Comparison of ENCODE assay signal across 8 cellular contexts in the genomic region with DNA sequence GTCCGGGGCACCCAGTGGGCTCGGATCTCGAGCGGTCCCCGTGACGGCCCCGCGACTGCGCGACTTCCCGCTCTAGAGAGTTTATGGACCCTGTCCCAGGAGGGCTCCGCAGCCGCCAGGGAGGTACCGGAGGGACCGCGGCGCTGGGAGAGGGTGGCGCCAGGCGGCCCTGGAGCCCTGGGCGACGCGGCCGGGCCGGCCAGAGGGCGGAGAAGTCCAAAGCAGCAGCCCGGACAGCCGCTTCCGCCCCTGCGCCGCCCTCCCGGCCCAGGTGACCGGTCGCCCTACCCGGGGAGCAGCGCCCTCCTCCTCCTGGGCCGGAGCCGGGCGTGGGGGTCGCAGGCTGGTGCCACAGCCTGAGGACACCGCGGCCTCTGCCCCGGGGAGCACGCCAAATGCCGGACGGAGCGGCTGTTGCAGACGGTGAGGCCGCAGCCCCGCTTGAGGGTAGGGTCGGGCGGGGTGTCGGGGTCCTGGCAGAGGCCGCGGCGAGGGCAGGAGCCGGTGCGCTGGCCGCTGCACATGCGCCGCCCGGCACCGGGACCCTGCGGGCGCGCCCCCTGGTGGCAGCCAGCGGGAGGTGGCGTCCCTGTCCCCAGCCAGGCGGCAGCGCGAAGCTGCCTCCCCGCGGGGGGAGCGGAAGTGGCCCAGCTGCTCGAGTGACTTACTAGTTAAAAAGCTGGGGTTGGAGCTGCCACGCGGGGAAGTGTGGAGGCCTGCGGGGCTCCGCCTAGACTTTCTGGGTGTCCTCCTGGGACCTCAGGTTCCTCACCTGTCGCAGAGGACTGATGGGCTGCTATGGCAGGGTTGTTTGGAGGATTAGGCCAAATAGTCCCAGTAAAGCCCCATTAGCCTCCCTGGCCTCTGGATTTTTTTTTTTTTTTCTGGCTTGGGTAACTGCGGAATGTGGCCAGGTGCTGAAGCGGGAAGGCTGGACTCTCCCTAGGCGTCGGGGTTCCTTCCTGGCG. TPM values are rescaled to one million over a fixed set of nuclear protein-coding genes. Genes with fewer than 3 reads are reported as not detected.
DNase-seq lines count a peak whose midpoint lies in the region; ATAC-seq and TF ChIP-seq lines count a peak whose summit lies in the region.

No MANE protein-coding gene starts in this region.

- peak overlapping the region; percentile 10; the same call in 1 of the 2 replicates for H3K4me3 ChIP-seq in DOHH2 (ENCODE audit: low read length)
- no peak overlapping the region for H3K4me3 ChIP-seq in KMS-11 (IDR thresholded peaks at IDR 0.05; ENCODE audit: insufficient read depth, low read depth, low read length)

- H3K79me2 ChIP-seq in DOHH2 (ENCODE audit: control insufficient read depth, low read length) (no peaks in the 10 kb centered on the region), KMS-11 (ENCODE audit: insufficient read depth, low read depth) (no peaks in the 10 kb centered on the region)

- intact Hi-C loops in left cardiac atrium (cut with DNase I) (loop anchor here in 1 of 2 donors (2.0 to 10.0 kb wide), 2 partner anchors 60 to 182 kb away; no protein-coding TSS in a partner anchor), posterior cingulate gyrus (cut with DNase I) (loop anchor here (1.0 kb wide), 1 partner anchor 61 kb away; no protein-coding TSS in a partner anchor)

- H2AFZ ChIP-seq in KMS-11 (ENCODE audit: low read depth), result peak overlapping the region; percentile 96

- no peak overlapping the region for H3K4me3 Mint-ChIP-seq in activated naive CD8-positive, alpha-beta T cell treated with anti-CD3 and anti-CD28 coated beads, Interleukin-2, amount 50 U/mL, for 24 hours
- H3K4me3 Mint-ChIP-seq in type B pancreatic cell, result peak overlapping the region; percentile 81

- no peaks in the 10 kb centered on the region for H3K9me3 ChIP-seq in DOHH2 (ENCODE audit: control insufficient read depth, insufficient read depth, low read length)

- H3K27ac ChIP-seq in DOHH2 (ENCODE audit: low read depth, low read length) (no peak overlapping the region), KMS-11 (no peak overlapping the region)

- DNase-seq in SKM-1 (lab: John Stamatoyannopoulos, UW; ENCODE audit: unreplicated experiment) (peak; percentile 87), left cardiac atrium (peak; percentile 91), posterior cingulate gyrus (peak; percentile 72 to 98 (median 83)), type B pancreatic cell (ENCODE audit: extremely low spot score, unreplicated experiment) (peak; percentile 93)
- peak; percentile 90 for DNase-seq in activated naive CD8-positive, alpha-beta T cell treated with anti-CD3 and anti-CD28 coated beads, Interleukin-2, amount 50 U/mL, for 24 hours

- H3K27ac Mint-ChIP-seq in activated naive CD8-positive, alpha-beta T cell treated with anti-CD3 and anti-CD28 coated beads, Interleukin-2, amount 50 U/mL, for 24 hours, result peak overlapping the region; percentile 42
- H3K27ac Mint-ChIP-seq in type B pancreatic cell, result peak overlapping the region; percentile 23

- peak; percentile 69 for TF ChIP-seq CTCF in DOHH2 (IDR thresholded peaks at IDR 0.05; ENCODE audit: low read depth, low read length, poor library complexity, severe bottlenecking)
- TF ChIP-seq CTCF in KMS-11 (conservative IDR thresholded peaks at IDR 0.05; ENCODE audit: low read depth, low read length), result peak; percentile 74
- peak; percentile 99 for TF ChIP-seq CTCF in type B pancreatic cell (conservative IDR thresholded peaks at IDR 0.05)

- H3F3A ChIP-seq in DOHH2 (ENCODE audit: control insufficient read depth, insufficient read depth), result no peaks in the 10 kb centered on the region

- no peaks in the 10 kb centered on the region for H3K9me2 ChIP-seq in DOHH2 (replicated peaks; ENCODE audit: control insufficient read depth, low read length)

- no peaks in the 10 kb centered on the region for H3K36me3 Mint-ChIP-seq in activated naive CD8-positive, alpha-beta T cell treated with anti-CD3 and anti-CD28 coated beads, Interleukin-2, amount 50 U/mL, for 24 hours (ENCODE audit: low read depth)
- no peaks in the 10 kb centered on the region for H3K36me3 Mint-ChIP-seq in type B pancreatic cell

- H3K27me3 ChIP-seq in DOHH2 (ENCODE audit: control insufficient read depth, low read length), result no peaks in the 10 kb centered on the region
- no peaks in the 10 kb centered on the region for H3K27me3 ChIP-seq in KMS-11 (ENCODE audit: insufficient read depth, low read depth)

- peak overlapping the region; percentile 41; the same call in 1 of the 2 replicates for H3K9ac ChIP-seq in KMS-11

- H4K20me1 ChIP-seq in DOHH2 (ENCODE audit: control insufficient read depth, insufficient read depth, low read depth, low read length) (no peaks in the 10 kb centered on the region), KMS-11 (ENCODE audit: insufficient read depth) (no peaks in the 10 kb centered on the region)

- no peaks in the 10 kb centered on the region for H3K9me3 Mint-ChIP-seq in activated naive CD8-positive, alpha-beta T cell treated with anti-CD3 and anti-CD28 coated beads, Interleukin-2, amount 50 U/mL, for 24 hours
- H3K9me3 Mint-ChIP-seq in type B pancreatic cell, result no peaks in the 10 kb centered on the region

- peak; percentile 96 for ATAC-seq in GM21723 (IDR thresholded peaks at IDR 0.05; ENCODE audit: unreplicated experiment)
- ATAC-seq in activated naive CD8-positive, alpha-beta T cell treated with anti-CD3 and anti-CD28 coated beads, Interleukin-2, amount 50 U/mL, for 24 hours, result peak; percentile 93
- peak; percentile 96 to 97 for ATAC-seq in left cardiac atrium

- H3K4me1 Mint-ChIP-seq in activated naive CD8-positive, alpha-beta T cell treated with anti-CD3 and anti-CD28 coated beads, Interleukin-2, amount 50 U/mL, for 24 hours, result peaks cover 5% of the 10 kb centered on the region
- peaks cover 4% of the 10 kb centered on the region for H3K4me1 Mint-ChIP-seq in type B pancreatic cell (ENCODE audit: unreplicated experiment)

- peaks cover 5% of the 10 kb centered on the region for H3K4me1 ChIP-seq in DOHH2 (ENCODE audit: control insufficient read depth, low read length)
- H3K4me1 ChIP-seq in KMS-11 (ENCODE audit: low read depth, poor library complexity, severe bottlenecking), result peaks cover 4% of the 10 kb centered on the region

- H3K4me2 ChIP-seq in DOHH2 (ENCODE audit: low read length) (peak overlapping the region; percentile 40; the same call in 1 of the 2 replicates), KMS-11 (peak overlapping the region; percentile 48; the same call in 1 of the 2 replicates)

- peaks cover 2% of the 10 kb centered on the region for H3K27me3 Mint-ChIP-seq in activated naive CD8-positive, alpha-beta T cell treated with anti-CD3 and anti-CD28 coated beads, Interleukin-2, amount 50 U/mL, for 24 hours
- no peaks in the 10 kb centered on the region for H3K27me3 Mint-ChIP-seq in type B pancreatic cell

- H3K36me3 ChIP-seq in DOHH2 (ENCODE audit: control insufficient read depth, low read length), result no peaks in the 10 kb centered on the region
- no peaks in the 10 kb centered on the region for H3K36me3 ChIP-seq in KMS-11 (ENCODE audit: insufficient read depth)

RNA-seq across cellular contexts. Expression of gene ZNF678, which starts 20.9 kb away (rescaled TPM):
- total RNA-seq in left cardiac atrium (1 to 10 TPM; 3.9 to 4.7 TPM), type B pancreatic cell (ENCODE audit: low replicate concordance) (10.7 and 21.7 TPM in 2 replicates)
